ENCODE assay signal across 11 cellular contexts in genomic region chr15:65512807-65513416, GRCh38. TPM values are rescaled to one million over a fixed set of nuclear protein-coding genes. Genes with fewer than 3 reads are reported as not detected.
DNase-seq lines count a peak whose midpoint lies in the region; ATAC-seq and TF ChIP-seq lines count a peak whose summit lies in the region.
"Had no signal": no experiment of that assay in that cellular context is flagged by ENCODE, and none has a peak within 500 bp of the region (broad histone marks: within the 10 kb centered on the region; RNA-seq: fewer than 3 reads in every experiment).

No MANE protein-coding gene starts in this region.

- intact Hi-C loops in esophagus muscularis mucosa (cut with DNase I) (no loop called here), uterus (cut with DNase I; ENCODE audit: low total_unique reads) (no loop called here)

- H3K9me3 ChIP-seq in esophagus muscularis mucosa (no peaks in the 10 kb centered on the region), uterus (no peaks in the 10 kb centered on the region)
- H3K9me3 ChIP-seq: A549 had no signal

- H3K27ac ChIP-seq in esophagus muscularis mucosa (replicated peaks in 1 of 4), result peak overlapping the region; percentile 33 to 49 (median 44)
- peak overlapping the region; percentile 74 to 82 for H3K27ac ChIP-seq in uterus
- H3K27ac ChIP-seq: A549 had no signal

- no peak for DNase-seq in activated T-cell treated with anti-CD3 and anti-CD28 coated beads, Interleukin-2, amount 50 U/mL, for 4 hours
- DNase-seq in activated T-cell treated with anti-CD3 and anti-CD28 coated beads, Interleukin-2, amount 50 U/mL, for 48 hours, result no peak
- no peak for DNase-seq in esophagus muscularis mucosa (ENCODE audit: extremely low spot score)
- DNase-seq in naive thymus-derived CD8-positive, alpha-beta T cell, result peak in 2 of 10 donors; percentile 5 to 44
- DNase-seq in uterus, result peak; percentile 83 to 91
- DNase-seq in DMS53 treated with DMSO at 0.1 percent for 48 hours (lab: John Stamatoyannopoulos, UW; ENCODE audit: unreplicated experiment), result no peak
- no peak for DNase-seq in activated naive CD4-positive, alpha-beta T cell (lab: John Stamatoyannopoulos, UW)
- DNase-seq: activated effector memory CD4-positive, alpha-beta T cell treated with anti-CD3 and anti-CD28 coated beads, Interleukin-2, amount 50 U/mL, for 16 hours; NCI-H510A treated with DMSO at 0.1 percent for 48 hours had no signal

- H3K4me3 ChIP-seq in esophagus muscularis mucosa (peak overlapping the region in 2 of 4 donors; percentile 2 to 11), uterus (peak overlapping the region; percentile 10 to 20)
- H3K4me3 ChIP-seq: A549 had no signal

- peak overlapping the region in 8 of 10 donors; percentile 6 to 93 (median 60) for H3K27ac Mint-ChIP-seq in naive thymus-derived CD8-positive, alpha-beta T cell

- ATAC-seq in activated T-cell treated with anti-CD3 and anti-CD28 coated beads, Interleukin-2, amount 50 U/mL, for 4 hours, result no peak
- no peak for ATAC-seq in naive thymus-derived CD8-positive, alpha-beta T cell
- ATAC-seq in HG02763 (IDR thresholded peaks at IDR 0.05; ENCODE audit: unreplicated experiment), result no peak
- ATAC-seq: A549 had no signal

- peaks cover 51 to 61% (median 55%) of the 10 kb centered on the region in 4 donors for H3K4me1 ChIP-seq in esophagus muscularis mucosa
- peaks cover 11 to 23% of the 10 kb centered on the region in 2 donors for H3K4me1 ChIP-seq in uterus

- peaks cover 49% of the 10 kb centered on the region for H3K4me1 Mint-ChIP-seq in activated T-cell treated with anti-CD3 and anti-CD28 coated beads, Interleukin-2, amount 50 U/mL, for 4 hours (ENCODE audit: low read depth)
- peaks cover 13 to 76% (median 53%) of the 10 kb centered on the region in 4 donors for H3K4me1 Mint-ChIP-seq in naive thymus-derived CD8-positive, alpha-beta T cell

- H3K4me3 Mint-ChIP-seq in activated T-cell treated with anti-CD3 and anti-CD28 coated beads, Interleukin-2, amount 50 U/mL, for 4 hours, result peak overlapping the region; percentile 45
- H3K4me3 Mint-ChIP-seq in naive thymus-derived CD8-positive, alpha-beta T cell, result peak overlapping the region in 3 of 10 donors; percentile 10 to 73 (median 39)

- TF ChIP-seq EP300 in esophagus muscularis mucosa (IDR thresholded peaks at IDR 0.05), result no peak

- POLR2A ChIA-PET in naive thymus-derived CD8-positive, alpha-beta T cell (lab: Charles Lee), result interaction anchor here (0.7 to 1.6 kb wide), 2 partner anchors 8 to 98 kb away, joined by 3 to 4 read pairs; partner anchors contain the start of gene INTS14

- peaks cover 8 to 50% (median 29%) of the 10 kb centered on the region in 4 donors for H3K36me3 ChIP-seq in esophagus muscularis mucosa
- H3K36me3 ChIP-seq in uterus, result no peaks in the 10 kb centered on the region

- H3K27me3 ChIP-seq in esophagus muscularis mucosa (no peaks in the 10 kb centered on the region), uterus (no peaks in the 10 kb centered on the region)

- no peaks in the 10 kb centered on the region for H3K27me3 Mint-ChIP-seq in activated T-cell treated with anti-CD3 and anti-CD28 coated beads, Interleukin-2, amount 50 U/mL, for 4 hours (ENCODE audit: low read depth)
- H3K27me3 Mint-ChIP-seq in naive thymus-derived CD8-positive, alpha-beta T cell, result no peaks in the 10 kb centered on the region

- WGBS in esophagus muscularis mucosa, result 48% methylated on average over 10 of the region's 10 CpGs

- H3K9me3 Mint-ChIP-seq in activated T-cell treated with anti-CD3 and anti-CD28 coated beads, Interleukin-2, amount 50 U/mL, for 4 hours, result no peaks in the 10 kb centered on the region
- H3K9me3 Mint-ChIP-seq in naive thymus-derived CD8-positive, alpha-beta T cell, result no peaks in the 10 kb centered on the region

- TF ChIP-seq POLR2A in esophagus muscularis mucosa (IDR thresholded peaks at IDR 0.05; ENCODE audit: low read depth) (no peak), uterus (IDR thresholded peaks at IDR 0.05) (no peak)

- peaks cover 36% of the 10 kb centered on the region for H3K36me3 Mint-ChIP-seq in activated T-cell treated with anti-CD3 and anti-CD28 coated beads, Interleukin-2, amount 50 U/mL, for 4 hours (ENCODE audit: insufficient read depth)
- H3K36me3 Mint-ChIP-seq in naive thymus-derived CD8-positive, alpha-beta T cell, result peaks cover 0 to 60% (median 3%) of the 10 kb centered on the region in 3 donors

- TF ChIP-seq CTCF in esophagus muscularis mucosa (IDR thresholded peaks at IDR 0.05), result no peak
- TF ChIP-seq CTCF in uterus (IDR thresholded peaks at IDR 0.05), result no peak

RNA-seq across cellular contexts. Expression of gene DPP8, which starts 4.6 kb away (rescaled TPM):
- total RNA-seq in activated T-cell treated with anti-CD3 and anti-CD28 coated beads, Interleukin-2, amount 50 U/mL, for 4 hours, result 10 to 100 TPM; 27.4 to 30.3 (median 29.0) TPM
- total RNA-seq in esophagus muscularis mucosa, result 10 to 100 TPM; 33.6 to 48.6 (median 40.0) TPM
- total RNA-seq in naive thymus-derived CD8-positive, alpha-beta T cell, result 10 to 100 TPM; 60.3 to 63.8 TPM
- 10 to 100 TPM; 38.1 to 47.1 (median 41.8) TPM for polyA plus RNA-seq in naive thymus-derived CD8-positive, alpha-beta T cell
- total RNA-seq in uterus, result 10 to 100 TPM; 19.4 to 76.1 (median 36.8) TPM

RNA-seq across cellular contexts. Expression of gene HACD3, which starts 17.4 kb away (rescaled TPM):
- total RNA-seq in activated T-cell treated with anti-CD3 and anti-CD28 coated beads, Interleukin-2, amount 50 U/mL, for 4 hours, result 10 to 100 TPM; 44.0 to 53.9 (median 45.9) TPM
- total RNA-seq in esophagus muscularis mucosa, result 10 to 100 TPM; 19.1 to 29.6 (median 24.8) TPM
- 10 to 100 TPM; 22.8 to 25.2 TPM for total RNA-seq in naive thymus-derived CD8-positive, alpha-beta T cell
- polyA plus RNA-seq in naive thymus-derived CD8-positive, alpha-beta T cell, result 10 to 100 TPM; 26.1 to 31.6 (median 30.6) TPM
- 100 to 1,000 TPM in 1 of 4 donors, 10 to 100 TPM in 3; 20.2 to 144 (median 34.6) TPM for total RNA-seq in uterus

Comparison
In these comparisons a context has a peak if more than half of its experiments do, and no peak if none do; other contexts are left out.
1. DNase-seq: peak in uterus (2 of 2); none in activated T-cell treated with anti-CD3 and anti-CD28 coated beads, Interleukin-2, amount 50 U/mL, for 4 hours (single experiment), activated T-cell treated with anti-CD3 and anti-CD28 coated beads, Interleukin-2, amount 50 U/mL, for 48 hours (0 of 2), esophagus muscularis mucosa (single experiment), DMS53 treated with DMSO at 0.1 percent for 48 hours (single experiment) and activated naive CD4-positive, alpha-beta T cell (0 of 4).